ENCODE assay signal across 20 cellular contexts in genomic region chr15:70538278-70538677, GRCh38.
DNase-seq lines count a peak whose midpoint lies in the region; ATAC-seq, FAIRE-seq and TF ChIP-seq lines count a peak whose summit lies in the region.
"Had no signal": no experiment of that assay in that cellular context is flagged by ENCODE, and none has a peak within 500 bp of the region (broad histone marks: within the 10 kb centered on the region; RNA-seq: fewer than 3 reads in every experiment).

No MANE protein-coding gene starts in this region.

- H4K20me1 ChIP-seq in HepG2 (ENCODE audit: insufficient read depth, low read length) = no peaks in the 10 kb centered on the region
- H4K20me1 ChIP-seq in PC-3 (ENCODE audit: low read length) = no peaks in the 10 kb centered on the region
- H4K20me1 ChIP-seq in smooth muscle cell (ENCODE audit: low read depth) = no peaks in the 10 kb centered on the region

- no peak overlapping the region for H3K4me3 Mint-ChIP-seq in endodermal cell
- H3K4me3 Mint-ChIP-seq: activated naive CD8-positive, alpha-beta T cell; B cell; HFFc6; mesothelial cell of epicardium; stimulated activated naive CD8-positive, alpha-beta T cell treated with anti-CD3 and anti-CD28 coated beads, Interleukin-15, amount 100 ng/mL, for 72 hours had no signal

- BruUV-seq in HepG2 (replicated peaks; lab: Mats Ljungman, UMichigan) (no TSS peak), PC-3 (replicated peaks; lab: Mats Ljungman, UMichigan) (no TSS peak)

- H3K4me1 ChIP-seq in HepG2 (ENCODE audit: insufficient read depth, low read length) = peaks cover 13% of the 10 kb centered on the region
- H3K4me1 ChIP-seq in right lobe of liver = no peaks in the 10 kb centered on the region
- peaks cover 11% of the 10 kb centered on the region for H3K4me1 ChIP-seq in PC-3 (ENCODE audit: insufficient read depth, low read length)
- H3K4me1 ChIP-seq in smooth muscle cell (ENCODE audit: low read depth) = no peaks in the 10 kb centered on the region
- peaks cover 10% of the 10 kb centered on the region for H3K4me1 ChIP-seq in endodermal cell (ENCODE audit: control insufficient read depth, insufficient read depth, low read length)
- no peaks in the 10 kb centered on the region for H3K4me1 ChIP-seq in breast epithelium
- H3K4me1 ChIP-seq: prostate gland had no signal

- H3K4me3 ChIP-seq in HepG2 (replicated peaks in 1 of 3; ENCODE audit: insufficient read depth in 1 of 3, low read depth in 2 of 3, low read length in 3 of 3) (no peak overlapping the region), right lobe of liver (no peak overlapping the region), PC-3 (ENCODE audit: low read length) (no peak overlapping the region), choroid plexus epithelial cell (ENCODE audit: low read depth, low read length) (no peak overlapping the region), smooth muscle cell (no peak overlapping the region), endodermal cell (ENCODE audit: low read length) (no peak overlapping the region), breast epithelium (no peak overlapping the region)
- H3K4me3 ChIP-seq: prostate gland, SK-N-MC had no signal

- TF ChIP-seq EP300 in HepG2 (IDR thresholded peaks at IDR 0.05; ENCODE audit: low read depth in 2 of 2, low read length in 2 of 2) (no peak), HepG2 (CRISPR knock-in tag; IDR thresholded peaks at IDR 0.05; ENCODE audit: borderline replicate concordance) (no peak)

- TF ChIP-seq POLR2A in HepG2 (IDR thresholded peaks at IDR 0.05; ENCODE audit: insufficient read depth in 1 of 2, low read depth in 2 of 2, low read length in 2 of 2) (no peak), right lobe of liver (IDR thresholded peaks at IDR 0.05) (no peak), breast epithelium (IDR thresholded peaks at IDR 0.05) (no peak)

- FAIRE-seq in HepG2 (lab: Jason Lieb, UNC) = no peak
- FAIRE-seq: islet of Langerhans had no signal

- H3K9ac ChIP-seq in HepG2 (ENCODE audit: insufficient read depth, low read depth, low read length) (no peak overlapping the region), PC-3 (ENCODE audit: low read length) (no peak overlapping the region), smooth muscle cell (ENCODE audit: low read depth) (no peak overlapping the region), endodermal cell (ENCODE audit: extremely low read depth, low read length, poor library complexity, severe bottlenecking) (no peak overlapping the region)

- no peaks in the 10 kb centered on the region for H3K9me3 ChIP-seq in HepG2 (ENCODE audit: low read length)
- no peaks in the 10 kb centered on the region for H3K9me3 ChIP-seq in right lobe of liver
- H3K9me3 ChIP-seq in PC-3 (ENCODE audit: low read length) = no peaks in the 10 kb centered on the region
- no peaks in the 10 kb centered on the region for H3K9me3 ChIP-seq in smooth muscle cell (replicated peaks; ENCODE audit: low read depth)
- no peaks in the 10 kb centered on the region for H3K9me3 ChIP-seq in endodermal cell (ENCODE audit: control insufficient read depth, low read length)
- no peaks in the 10 kb centered on the region for H3K9me3 ChIP-seq in breast epithelium
- H3K9me3 ChIP-seq: prostate gland had no signal

- TF ChIP-seq CTCF in HepG2 (CRISPR knock-in tag; IDR thresholded peaks at IDR 0.05) (no peak), right lobe of liver (IDR thresholded peaks at IDR 0.05) (no peak), PC-3 (conservative IDR thresholded peaks at IDR 0.05; ENCODE audit: low read depth, low read length) (no peak), choroid plexus epithelial cell (conservative IDR thresholded peaks at IDR 0.05; ENCODE audit: low read depth, low read length) (no peak), smooth muscle cell (IDR thresholded peaks at IDR 0.05; ENCODE audit: borderline replicate concordance, insufficient read depth, poor library complexity, severe bottlenecking) (no peak), endodermal cell (conservative IDR thresholded peaks at IDR 0.05) (no peak), breast epithelium (IDR thresholded peaks at IDR 0.05) (no peak)

- no peaks in the 10 kb centered on the region for H3K9me2 ChIP-seq in PC-3 (replicated peaks; ENCODE audit: low read length)

- H3K36me3 ChIP-seq in HepG2 (replicated peaks in 1 of 2; ENCODE audit: control insufficient read depth in 1 of 2, insufficient read depth in 2 of 2, low read length in 2 of 2) = no peaks in the 10 kb centered on the region
- no peaks in the 10 kb centered on the region for H3K36me3 ChIP-seq in right lobe of liver
- no peaks in the 10 kb centered on the region for H3K36me3 ChIP-seq in PC-3 (ENCODE audit: low read depth, low read length)
- no peaks in the 10 kb centered on the region for H3K36me3 ChIP-seq in smooth muscle cell (ENCODE audit: low read depth)
- H3K36me3 ChIP-seq in endodermal cell (ENCODE audit: control insufficient read depth, insufficient read depth, low read length) = no peaks in the 10 kb centered on the region
- H3K36me3 ChIP-seq in breast epithelium = no peaks in the 10 kb centered on the region
- H3K36me3 ChIP-seq: prostate gland had no signal

- peak; percentile 18 for DNase-seq in HepG2 (ENCODE audit: low spot score)
- DNase-seq in right lobe of liver = no peak
- peak; percentile 51 for DNase-seq in PC-3
- peak; percentile 40 for DNase-seq in choroid plexus epithelial cell (ENCODE audit: low read depth)
- DNase-seq in smooth muscle cell (lab: John Stamatoyannopoulos, UW; ENCODE audit: unreplicated experiment) = no peak
- no peak for DNase-seq in endodermal cell
- DNase-seq in breast epithelium (ENCODE audit: low spot score in 2 of 2) = no peak
- DNase-seq: activated effector memory CD4-positive, alpha-beta T cell treated with Interleukin-2 at 50 U/mL for 16 hours; HFFc6; naive thymus-derived CD4-positive, alpha-beta T cell; NCI-H2081; NCI-H2227 treated with DMSO at 0.1 percent for 48 hours; stimulated activated naive CD8-positive, alpha-beta T cell treated with anti-CD3 and anti-CD28 coated beads, Interleukin-15, amount 100 ng/mL, for 72 hours had no signal

- POLR2A ChIA-PET in HepG2 (lab: Yijun Ruan, JAX) (no interaction called here), PC-3 (lab: Charles Lee; ENCODE audit: unreplicated experiment) (no interaction called here)

- in situ Hi-C loops in HepG2 (cut with HindIII; ENCODE audit: extremely low pct_ligation_motif_present, low pct_unique_long_range_greater_than_20kb) = no loop called here

- H3K9me3 Mint-ChIP-seq in endodermal cell = no peaks in the 10 kb centered on the region
- H3K9me3 Mint-ChIP-seq: HFFc6; mesothelial cell of epicardium; naive thymus-derived CD4-positive, alpha-beta T cell; stimulated activated naive CD8-positive, alpha-beta T cell treated with anti-CD3 and anti-CD28 coated beads, Interleukin-15, amount 100 ng/mL, for 72 hours had no signal

- H3F3A ChIP-seq in PC-3 (ENCODE audit: low read length, unreplicated experiment) (no peaks in the 10 kb centered on the region), smooth muscle cell (ENCODE audit: low read depth) (no peaks in the 10 kb centered on the region)

- H3K27me3 ChIP-seq in HepG2 (ENCODE audit: control insufficient read depth in 1 of 2, insufficient read depth in 2 of 2, low read length in 2 of 2) (peaks cover 0 to 8% of the 10 kb centered on the region in 2 experiments; a peak in 1 of 5 replicates), right lobe of liver (no peaks in the 10 kb centered on the region), PC-3 (ENCODE audit: low read length) (no peaks in the 10 kb centered on the region), smooth muscle cell (ENCODE audit: low read depth) (peaks cover 3% of the 10 kb centered on the region), endodermal cell (ENCODE audit: control insufficient read depth, insufficient read depth, low read length, poor library complexity, severe bottlenecking) (no peaks in the 10 kb centered on the region), breast epithelium (no peaks in the 10 kb centered on the region)

- H2AFZ ChIP-seq in HepG2 (ENCODE audit: low read length) (no peak overlapping the region), PC-3 (ENCODE audit: low read length) (no peak overlapping the region), smooth muscle cell (ENCODE audit: low read depth) (no peak overlapping the region)

- no peak overlapping the region for H3K4me2 ChIP-seq in HepG2 (ENCODE audit: low read depth, low read length)
- no peak overlapping the region for H3K4me2 ChIP-seq in PC-3 (ENCODE audit: low read length)
- no peak overlapping the region for H3K4me2 ChIP-seq in smooth muscle cell

- CTCF ChIA-PET in HepG2 (lab: Yijun Ruan, JAX; ENCODE audit: low intra/inter-chr PET ratio, low total read pairs) (no interaction called here), PC-3 (lab: Charles Lee) (no interaction called here)

- no peak overlapping the region for H3K27ac Mint-ChIP-seq in endodermal cell
- H3K27ac Mint-ChIP-seq: activated naive CD8-positive, alpha-beta T cell; B cell; HFFc6; mesothelial cell of epicardium had no signal

- ATAC-seq in HepG2 = peak; percentile 74
- no peak for ATAC-seq in right lobe of liver
- ATAC-seq in PC-3 = peak; percentile 48
- no peak for ATAC-seq in HG02623 (IDR thresholded peaks at IDR 0.05; ENCODE audit: unreplicated experiment)
- ATAC-seq: naive thymus-derived CD4-positive, alpha-beta T cell; stimulated activated naive CD8-positive, alpha-beta T cell treated with anti-CD3 and anti-CD28 coated beads, Interleukin-15, amount 100 ng/mL, for 72 hours had no signal

- no peaks in the 10 kb centered on the region for H3K27me3 Mint-ChIP-seq in endodermal cell (ENCODE audit: insufficient read depth)
- H3K27me3 Mint-ChIP-seq: activated naive CD8-positive, alpha-beta T cell had no signal

- no peak overlapping the region for H3K27ac ChIP-seq in HepG2 (ENCODE audit: extremely low read length, insufficient read depth, low read length)
- H3K27ac ChIP-seq in right lobe of liver = no peak overlapping the region
- no peak overlapping the region for H3K27ac ChIP-seq in PC-3 (ENCODE audit: low read length)
- H3K27ac ChIP-seq in smooth muscle cell (ENCODE audit: low read depth) = no peak overlapping the region
- no peak overlapping the region for H3K27ac ChIP-seq in endodermal cell (ENCODE audit: low read depth, low read length)
- H3K27ac ChIP-seq in breast epithelium = no peak overlapping the region
- H3K27ac ChIP-seq: prostate gland, SK-N-MC had no signal

- peaks cover 31% of the 10 kb centered on the region for H3K4me1 Mint-ChIP-seq in endodermal cell

- no peak for TF ChIP-seq RAD21 in HepG2 (CRISPR knock-in tag; IDR thresholded peaks at IDR 0.05)

- H3K79me2 ChIP-seq in HepG2 (ENCODE audit: insufficient read depth, low read length) (no peaks in the 10 kb centered on the region), PC-3 (ENCODE audit: low read length) (no peaks in the 10 kb centered on the region), smooth muscle cell (ENCODE audit: low read depth) (no peaks in the 10 kb centered on the region)

- H3K36me3 Mint-ChIP-seq in endodermal cell (ENCODE audit: low read depth) = no peaks in the 10 kb centered on the region
- H3K36me3 Mint-ChIP-seq: activated naive CD8-positive, alpha-beta T cell; mesothelial cell of epicardium had no signal

- intact Hi-C loops in HepG2 (cut with micrococcal nuclease; ENCODE audit: unreplicated experiment) = no loop called here
- intact Hi-C loops in right lobe of liver (cut with DNase I) = no loop called here
- intact Hi-C loops in PC-3 (cut with micrococcal nuclease) = no loop called here
- intact Hi-C loops in breast epithelium (cut with DNase I; ENCODE audit: low total_unique reads) = no loop called here

TF ChIP-seq in HepG2, 621 proteins besides CTCF, POLR2A, EP300 and RAD21 (continues in another document):
- peak; percentile 47; the same call in 1 of the 2 replicates for TF ChIP-seq SOX5 (CRISPR knock-in tag; IDR thresholded peaks at IDR 0.05; ENCODE audit: borderline replicate concordance)

Comparison
In these comparisons a context has a peak if more than half of its experiments do, and no peak if none do; other contexts are left out.
1. ATAC-seq: peak in HepG2 (single experiment) and PC-3 (single experiment); none in right lobe of liver (0 of 4) and HG02623 (single experiment).
2. DNase-seq: peak in HepG2 (single experiment), PC-3 (single experiment) and choroid plexus epithelial cell (single experiment); none in right lobe of liver (0 of 3), smooth muscle cell (single experiment), endodermal cell (single experiment) and breast epithelium (0 of 2).